ENCODE assay signal across 1 cellular context in the genomic region with DNA sequence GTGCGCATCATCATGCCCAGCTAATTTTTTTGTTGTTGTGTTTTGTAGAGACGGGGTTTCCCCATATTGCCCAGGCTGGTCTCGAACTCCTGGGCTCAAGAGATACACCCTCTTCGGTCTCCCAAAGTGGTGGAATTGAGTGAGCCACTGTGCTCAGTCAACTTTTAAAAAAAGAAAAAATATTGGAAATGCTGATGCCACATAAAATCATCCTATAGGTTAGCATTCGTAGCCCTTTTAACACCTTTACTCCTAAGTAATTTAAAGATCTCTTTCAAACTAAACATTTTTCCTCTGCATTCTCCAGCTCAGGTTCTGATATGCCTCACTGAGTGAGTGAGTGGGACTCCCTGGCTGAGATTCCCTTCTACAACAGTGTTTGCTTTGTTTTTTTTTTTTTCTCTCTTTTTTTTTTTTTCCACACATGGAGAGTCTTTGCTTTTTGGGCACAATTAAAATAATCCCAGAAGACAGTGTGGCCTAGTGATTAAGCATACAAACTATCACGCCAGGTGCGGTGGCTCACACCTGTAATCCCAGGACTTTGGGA.
TF ChIP-seq lines count a peak whose summit lies in the region.

No MANE protein-coding gene starts in this region.

TF ChIP-seq in HepG2, 621 proteins besides CTCF, POLR2A, EP300 and RAD21 (continued from another document):
- TF ChIP-seq ZBTB40 (IDR thresholded peaks at IDR 0.05) (no peak), ZBTB40 (CRISPR knock-in tag; IDR thresholded peaks at IDR 0.05) (no peak), MAFK (conservative IDR thresholded peaks at IDR 0.05 in 1 of 2, IDR thresholded peaks at IDR 0.05 in 1 of 2; ENCODE audit: low read length in 2 of 2) (peak; percentile 22 to 55; a peak in 2 of 4 replicates), TARDBP (CRISPR knock-in tag; IDR thresholded peaks at IDR 0.05) (no peak), PAXIP1 (CRISPR knock-in tag; conservative IDR thresholded peaks at IDR 0.05) (no peak), RBM39 (IDR thresholded peaks at IDR 0.05; ENCODE audit: low read depth, low read length, poor library complexity, severe bottlenecking) (no peak), ZIK1 (CRISPR knock-in tag; IDR thresholded peaks at IDR 0.05; ENCODE audit: borderline replicate concordance, low read depth) (no peak)
